In genomic region chr17:31907342-31907975, GRCh38 we compare ENCODE assay signal across 9 cellular contexts. TPM values are rescaled to one million over a fixed set of nuclear protein-coding genes. Genes with fewer than 3 reads are reported as not detected.
DNase-seq lines count a peak whose midpoint lies in the region; ATAC-seq and TF ChIP-seq lines count a peak whose summit lies in the region.
"Had no signal": no experiment of that assay in that cellular context is flagged by ENCODE, and none has a peak within 500 bp of the region (broad histone marks: within the 10 kb centered on the region; RNA-seq: fewer than 3 reads in every experiment).

No MANE protein-coding gene starts in this region.

- no peaks in the 10 kb centered on the region for H3K27me3 ChIP-seq in BE2C

- no peaks in the 10 kb centered on the region for H3K36me3 ChIP-seq in BE2C

- no peaks in the 10 kb centered on the region for H3K27me3 Mint-ChIP-seq in mesothelial cell of epicardium (ENCODE audit: low read depth)
- peaks cover 28 to 41% of the 10 kb centered on the region in 2 donors for H3K27me3 Mint-ChIP-seq in natural killer cell (ENCODE audit: low read depth in 2 of 2)

- peaks cover 19% of the 10 kb centered on the region for H3K4me1 Mint-ChIP-seq in mesothelial cell of epicardium
- H3K4me1 Mint-ChIP-seq in natural killer cell, result no peaks in the 10 kb centered on the region

- no peaks in the 10 kb centered on the region for H3K9me3 ChIP-seq in BE2C

- in situ Hi-C loops in astrocyte of the spinal cord (cut with HindIII; ENCODE audit: low sequenced_read_pairs), result no loop called here

- H3K27ac Mint-ChIP-seq in mesothelial cell of epicardium (peak overlapping the region; percentile 86), natural killer cell (no peak overlapping the region)

- no peaks in the 10 kb centered on the region for H3K4me1 ChIP-seq in BE2C

- intact Hi-C loops in natural killer cell (cut with micrococcal nuclease), result no loop called here

- H3K4me3 Mint-ChIP-seq in mesothelial cell of epicardium (peak overlapping the region; percentile 29), natural killer cell (no peak overlapping the region)

- no peak overlapping the region for H3K4me3 ChIP-seq in BE2C (ENCODE audit: low read depth, low read length)
- H3K4me3 ChIP-seq in Jurkat, Clone E6-1 (ENCODE audit: low read length), result no peak overlapping the region
- H3K4me3 ChIP-seq in astrocyte of the spinal cord (ENCODE audit: low read depth, low read length), result no peak overlapping the region

- no peaks in the 10 kb centered on the region for H3K36me3 Mint-ChIP-seq in mesothelial cell of epicardium
- no peaks in the 10 kb centered on the region for H3K36me3 Mint-ChIP-seq in natural killer cell

- H3K9me3 Mint-ChIP-seq in mesothelial cell of epicardium (no peaks in the 10 kb centered on the region), natural killer cell (no peaks in the 10 kb centered on the region)

- DNase-seq in BE2C, result peak; percentile 18
- peak; percentile 69 for DNase-seq in Jurkat, Clone E6-1 (ENCODE audit: low read depth, low spot score)
- peak; percentile 70 for DNase-seq in astrocyte of the spinal cord (ENCODE audit: low read depth, low spot score)
- DNase-seq in mesothelial cell of epicardium (ENCODE audit: low spot score in 2 of 2, unreplicated experiment in 2 of 2), result peak; percentile 40 to 72
- no peak for DNase-seq in cortex of kidney (lab: John Stamatoyannopoulos, UW)
- no peak for DNase-seq in natural killer cell
- DNase-seq in activated CD4-positive, alpha-beta T cell treated with anti-CD3 and anti-CD28 coated beads, Interleukin-2, amount 50 U/mL, for 4 hours, result no peak
- DNase-seq: activated naive CD4-positive, alpha-beta T cell treated with Interleukin-2 at 50 U/mL for 16 hours had no signal

- TF ChIP-seq CTCF in BE2C (IDR thresholded peaks at IDR 0.05; ENCODE audit: low read depth, low read length) (no peak), astrocyte of the spinal cord (IDR thresholded peaks at IDR 0.05; ENCODE audit: low read depth, low read length) (no peak), mesothelial cell of epicardium (IDR thresholded peaks at IDR 0.05; ENCODE audit: unreplicated experiment) (no peak), natural killer cell (IDR thresholded peaks at IDR 0.05) (no peak)

- ATAC-seq in HG02571 (IDR thresholded peaks at IDR 0.05; ENCODE audit: unreplicated experiment) (no peak), natural killer cell (no peak)

RNA-seq across cellular contexts. Expression of gene UTP6, which starts 6.0 kb away (rescaled TPM):
- polyA plus RNA-seq in BE2C (2012; ENCODE audit: insufficient read depth, insufficient read length, low read depth), result 42.1 TPM
- polyA plus RNA-seq in Jurkat, Clone E6-1 (2012; ENCODE audit: insufficient read depth, insufficient read length), result 128 TPM
- total RNA-seq in mesothelial cell of epicardium (70.9 to 76.0 TPM (median 72.4 TPM) in 3 replicates), natural killer cell (10 to 100 TPM; 38.3 to 52.1 (median 41.0) TPM)

RNA-seq across cellular contexts. Expression of gene SUZ12, which starts 29.3 kb away (rescaled TPM):
- polyA plus RNA-seq in BE2C (2012; ENCODE audit: insufficient read depth, insufficient read length, low read depth), result 10.1 TPM
- 37.8 TPM for polyA plus RNA-seq in Jurkat, Clone E6-1 (2012; ENCODE audit: insufficient read depth, insufficient read length)
- total RNA-seq in mesothelial cell of epicardium, result 27.8 to 30.3 TPM (median 29.5 TPM) in 3 replicates
- total RNA-seq in natural killer cell, result 10 to 100 TPM; 31.5 to 37.0 (median 32.3) TPM

RNA-seq across cellular contexts. Expression of gene COPRS, which starts 48.4 kb away (rescaled TPM):
- polyA plus RNA-seq in BE2C (2012; ENCODE audit: insufficient read depth, insufficient read length, low read depth), result 14.8 TPM
- 88.2 TPM for polyA plus RNA-seq in Jurkat, Clone E6-1 (2012; ENCODE audit: insufficient read depth, insufficient read length)
- total RNA-seq in mesothelial cell of epicardium (27.6 to 29.4 TPM (median 28.4 TPM) in 3 replicates), natural killer cell (1 to 10 TPM; 3.1 to 4.9 (median 3.4) TPM)

Comparison
In these comparisons a context has a peak if more than half of its experiments do, and no peak if none do; other contexts are left out.
1. DNase-seq: peak in BE2C (single experiment), Jurkat, Clone E6-1 (single experiment), astrocyte of the spinal cord (single experiment) and mesothelial cell of epicardium (2 of 2); none in cortex of kidney (single experiment), natural killer cell (single experiment) and activated CD4-positive, alpha-beta T cell treated with anti-CD3 and anti-CD28 coated beads, Interleukin-2, amount 50 U/mL, for 4 hours (0 of 2).